Comparison of ENCODE assay signal across 27 cellular contexts in the genomic region with DNA sequence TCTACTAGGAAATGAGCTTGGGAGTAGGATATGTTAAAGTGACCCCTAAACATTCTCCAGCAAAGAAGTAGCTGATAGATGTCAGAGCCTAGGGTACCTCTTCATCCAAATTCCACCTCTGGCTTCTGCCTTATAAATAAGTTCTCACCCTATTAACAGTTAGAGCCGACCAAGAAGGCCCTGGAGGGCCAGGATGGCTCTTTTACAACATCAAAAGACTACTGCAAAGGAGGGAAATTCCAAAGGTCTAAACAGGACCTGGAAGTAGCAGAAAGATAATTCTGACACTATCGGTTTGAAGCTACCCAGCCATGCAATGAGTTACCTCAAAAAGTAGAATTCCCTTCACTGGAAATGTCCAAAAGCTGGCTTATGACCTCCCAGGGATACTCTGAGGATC.
"Had no signal": no experiment of that assay in that cellular context is flagged by ENCODE, and none has a peak within 500 bp of the region (broad histone marks: within the 10 kb centered on the region; RNA-seq: fewer than 3 reads in every experiment).

No MANE protein-coding gene starts in this region.

- DNase-seq: cerebellar nuclear complex; cortex of kidney; effector memory CD8-positive, alpha-beta T cell; foreskin fibroblast; gastrocnemius medialis; heart right ventricle; hippocampal formation; immature natural killer cell; naive thymus-derived CD8-positive, alpha-beta T cell; nephron progenitor cell; nucleus accumbens; stimulated activated CD4-positive, alpha-beta T cell treated with anti-CD3 and anti-CD28 coated beads, Interleukin-2, amount 100 ng/mL, for 24 hours; stimulated activated CD4-positive, alpha-beta T cell treated with anti-CD3 and anti-CD28 coated beads, Interleukin-4, amount 100 ng/mL, for 24 hours; stimulated activated naive CD4-positive, alpha-beta T cell treated with Interleukin-2 at 50 U/mL for 16 hours; stomach; transverse colon had no signal

- ATAC-seq: effector memory CD8-positive, alpha-beta T cell; esophagus mucosa; gastrocnemius medialis; heart right ventricle; naive thymus-derived CD8-positive, alpha-beta T cell; sciatic nerve; stimulated activated effector memory CD8-positive, alpha-beta T cell treated with anti-CD3 and anti-CD28 coated beads, Interleukin-12 subunit alpha, Interleukin-12 subunit beta, amount 100 ng/mL, for 72 hours had no signal

- H3K4me1 Mint-ChIP-seq: immature natural killer cell; naive thymus-derived CD8-positive, alpha-beta T cell; stimulated activated effector memory CD8-positive, alpha-beta T cell treated with anti-CD3 and anti-CD28 coated beads, Interleukin-12 subunit alpha, Interleukin-12 subunit beta, amount 100 ng/mL, for 72 hours had no signal

- H3K9me3 Mint-ChIP-seq: naive thymus-derived CD8-positive, alpha-beta T cell; nephron progenitor cell had no signal

- FAIRE-seq: keratinocyte had no signal

- H3K27me3 ChIP-seq: gastrocnemius medialis, heart right ventricle, right atrium auricular region, stomach, transverse colon, vagina had no signal

- H3K4me3 Mint-ChIP-seq: effector memory CD8-positive, alpha-beta T cell; immature natural killer cell; memory B cell; naive thymus-derived CD8-positive, alpha-beta T cell; nephron progenitor cell; stimulated activated effector memory CD8-positive, alpha-beta T cell treated with anti-CD3 and anti-CD28 coated beads, Interleukin-12 subunit alpha, Interleukin-12 subunit beta, amount 100 ng/mL, for 72 hours had no signal

- H3K27ac ChIP-seq: epithelial cell of prostate, gastrocnemius medialis, prostate gland, right atrium auricular region, stomach, thoracic aorta, transverse colon, vagina had no signal

- H3K4me1 ChIP-seq: prostate gland, vagina had no signal

- H3K27ac Mint-ChIP-seq: effector memory CD8-positive, alpha-beta T cell; immature natural killer cell; memory B cell; naive thymus-derived CD8-positive, alpha-beta T cell; nephron progenitor cell; stimulated activated effector memory CD8-positive, alpha-beta T cell treated with anti-CD3 and anti-CD28 coated beads, Interleukin-12 subunit alpha, Interleukin-12 subunit beta, amount 100 ng/mL, for 72 hours had no signal

- H3K36me3 Mint-ChIP-seq: immature natural killer cell; memory B cell; naive thymus-derived CD8-positive, alpha-beta T cell; stimulated activated effector memory CD8-positive, alpha-beta T cell treated with anti-CD3 and anti-CD28 coated beads, Interleukin-12 subunit alpha, Interleukin-12 subunit beta, amount 100 ng/mL, for 72 hours had no signal

- H3K4me3 ChIP-seq: gastrocnemius medialis, heart right ventricle, lung, prostate gland, right atrium auricular region, stomach, thoracic aorta, transverse colon, vagina had no signal

- H3K36me3 ChIP-seq: gastrocnemius medialis, heart right ventricle, prostate gland, right atrium auricular region, stomach, thoracic aorta, transverse colon, vagina had no signal

- H3K9me3 ChIP-seq: gastrocnemius medialis, heart right ventricle, prostate gland, right atrium auricular region, stomach, thoracic aorta, transverse colon, vagina had no signal
